In genomic region chr3:157204431-157204830, GRCh38 we compare ENCODE assay signal across 9 cellular contexts. TPM values are rescaled to one million over a fixed set of nuclear protein-coding genes. Genes with fewer than 3 reads are reported as not detected.
A peak's percentile ranks its signal among the peaks of the same experiment; 100 is the strongest.
DNase-seq lines count a peak whose midpoint lies in the region; ATAC-seq and TF ChIP-seq lines count a peak whose summit lies in the region.
"Had no signal": no experiment of that assay in that cellular context is flagged by ENCODE, and none has a peak within 500 bp of the region (broad histone marks: within the 10 kb centered on the region; RNA-seq: fewer than 3 reads in every experiment).

No MANE protein-coding gene starts in this region.

- H3K27ac ChIP-seq in tibial nerve: no peak overlapping the region
- H3K27ac ChIP-seq: skin epidermis had no signal

- TF ChIP-seq CTCF in foreskin fibroblast (IDR thresholded peaks at IDR 0.05; ENCODE audit: low read depth, low read length): peak; percentile 35
- TF ChIP-seq CTCF in tibial nerve (IDR thresholded peaks at IDR 0.05): peak; percentile 26 to 69 (median 51)
- TF ChIP-seq CTCF in GM13977 (IDR thresholded peaks at IDR 0.05; ENCODE audit: extremely low read depth, insufficient read depth, missing control alignments): no peak

- peaks cover 0 to 24% (median 0%) of the 10 kb centered on the region in 4 donors for H3K4me1 ChIP-seq in tibial nerve

- DNase-seq in SIG-M5 treated with dmso at 0.1 percent for 504 hours (lab: John Stamatoyannopoulos, UW; ENCODE audit: unreplicated experiment): peak; percentile 16
- no peak for DNase-seq in SIG-M5 (lab: John Stamatoyannopoulos, UW)
- DNase-seq in RPMI7951 (ENCODE audit: low read depth): peak; percentile 40
- DNase-seq in foreskin fibroblast: peak; percentile 36 to 74
- no peak for DNase-seq in tibial nerve (ENCODE audit: low spot score in 2 of 2)
- DNase-seq in H7: no peak
- no peak for DNase-seq in GM13977 (ENCODE audit: low spot score)

- H3K4me3 ChIP-seq in foreskin fibroblast (ENCODE audit: low read depth in 1 of 2, low read length in 2 of 2) (no peak overlapping the region), tibial nerve (no peak overlapping the region), H7 (ENCODE audit: insufficient read depth, low read depth, low read length) (no peak overlapping the region)
- H3K4me3 ChIP-seq: skin epidermis had no signal

- H3K36me3 ChIP-seq in tibial nerve: peaks cover 0 to 5% (median 0%) of the 10 kb centered on the region in 3 donors
- no peaks in the 10 kb centered on the region for H3K36me3 ChIP-seq in H7 (replicated peaks; ENCODE audit: control insufficient read depth, insufficient read depth, low read length)

- H3K27me3 ChIP-seq in tibial nerve: no peaks in the 10 kb centered on the region
- no peaks in the 10 kb centered on the region for H3K27me3 ChIP-seq in H7 (ENCODE audit: control insufficient read depth, insufficient read depth, low read length)

- no peak for TF ChIP-seq POLR2A in tibial nerve (IDR thresholded peaks at IDR 0.05)

- ATAC-seq in HG02981 (IDR thresholded peaks at IDR 0.05; ENCODE audit: unreplicated experiment): no peak

- in situ Hi-C loops in GM13977 (cut with MboI; ENCODE audit: low pct_unique_long_range_greater_than_20kb, low sequenced_read_pairs, unreplicated experiment): no loop called here

- WGBS in tibial nerve, 2 donors: 6 to 8% methylated on average over 1 of the region's 1 CpG

- no peaks in the 10 kb centered on the region for H3K9me3 ChIP-seq in tibial nerve

- no peak for TF ChIP-seq EP300 in tibial nerve (IDR thresholded peaks at IDR 0.05)

RNA-seq across cellular contexts. Expression of gene CCNL1, which starts 44.5 kb away (rescaled TPM):
- total RNA-seq in RPMI7951 (2014; rRNA removed; shearing (Covaris generic)): 74.4 and 91.2 TPM in 2 replicates
- total RNA-seq in tibial nerve: 100 to 1,000 TPM; 176 to 239 (median 239) TPM
- total RNA-seq in H7 (2014; rRNA removed; shearing (Covaris generic)): 41.1 and 75.1 TPM in 2 replicates

Comparison
In these comparisons a context has a peak if more than half of its experiments do, and no peak if none do; other contexts are left out.
1. DNase-seq: peak in SIG-M5 treated with dmso at 0.1 percent for 504 hours (single experiment), RPMI7951 (single experiment) and foreskin fibroblast (2 of 2); none in SIG-M5 (single experiment), tibial nerve (0 of 2), H7 (single experiment) and GM13977 (single experiment).